ENCODE assay signal across 1 cellular context in the genomic region with DNA sequence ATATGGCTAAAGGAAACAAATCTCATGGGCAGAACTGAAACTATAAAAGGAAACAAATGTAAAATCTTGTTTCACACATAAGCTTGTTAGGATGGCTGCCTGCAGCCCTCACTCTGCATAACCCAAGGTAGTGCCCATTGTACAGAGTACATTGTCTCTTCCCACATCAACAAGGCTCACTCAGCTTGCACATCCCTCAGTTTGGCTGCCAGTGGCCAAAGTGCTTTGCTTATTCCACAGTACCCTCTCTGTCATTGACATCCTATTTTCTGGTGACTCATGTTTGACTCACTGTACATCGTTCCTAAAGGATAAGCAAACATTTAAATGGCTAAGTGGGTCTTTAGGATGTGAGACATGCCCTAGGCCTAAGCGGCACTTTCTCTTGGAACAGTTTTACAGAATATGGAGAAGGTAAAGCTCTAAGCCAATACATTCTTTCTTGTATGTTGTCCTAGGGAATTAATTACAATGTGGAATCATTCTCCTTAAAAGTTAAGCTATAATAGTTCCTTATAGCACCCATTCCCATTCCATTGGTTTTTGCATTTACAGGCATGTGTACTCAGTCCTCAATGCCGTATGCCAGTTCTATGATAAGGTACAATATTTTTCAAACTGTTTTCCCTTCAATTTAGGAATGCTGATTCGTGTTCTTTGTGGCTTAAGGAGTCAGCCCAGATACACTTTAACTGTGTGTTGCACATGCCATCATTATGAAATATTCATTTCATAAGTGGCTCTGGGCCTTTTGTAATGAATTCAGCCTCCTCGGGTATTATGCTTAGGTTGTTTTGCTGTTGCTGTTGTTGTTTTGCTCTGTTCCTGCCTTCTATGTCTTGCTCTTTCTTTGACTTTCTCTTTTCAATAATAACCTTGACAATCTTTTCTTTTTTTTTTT.
A peak's percentile ranks its signal among the peaks of the same experiment; 100 is the strongest.
TF ChIP-seq lines count a peak whose summit lies in the region.

No MANE protein-coding gene starts in this region.

TF ChIP-seq in HepG2, 621 proteins besides CTCF, POLR2A, EP300 and RAD21 (continued from another document and continues in another):
- TF ChIP-seq, protein P1, sequence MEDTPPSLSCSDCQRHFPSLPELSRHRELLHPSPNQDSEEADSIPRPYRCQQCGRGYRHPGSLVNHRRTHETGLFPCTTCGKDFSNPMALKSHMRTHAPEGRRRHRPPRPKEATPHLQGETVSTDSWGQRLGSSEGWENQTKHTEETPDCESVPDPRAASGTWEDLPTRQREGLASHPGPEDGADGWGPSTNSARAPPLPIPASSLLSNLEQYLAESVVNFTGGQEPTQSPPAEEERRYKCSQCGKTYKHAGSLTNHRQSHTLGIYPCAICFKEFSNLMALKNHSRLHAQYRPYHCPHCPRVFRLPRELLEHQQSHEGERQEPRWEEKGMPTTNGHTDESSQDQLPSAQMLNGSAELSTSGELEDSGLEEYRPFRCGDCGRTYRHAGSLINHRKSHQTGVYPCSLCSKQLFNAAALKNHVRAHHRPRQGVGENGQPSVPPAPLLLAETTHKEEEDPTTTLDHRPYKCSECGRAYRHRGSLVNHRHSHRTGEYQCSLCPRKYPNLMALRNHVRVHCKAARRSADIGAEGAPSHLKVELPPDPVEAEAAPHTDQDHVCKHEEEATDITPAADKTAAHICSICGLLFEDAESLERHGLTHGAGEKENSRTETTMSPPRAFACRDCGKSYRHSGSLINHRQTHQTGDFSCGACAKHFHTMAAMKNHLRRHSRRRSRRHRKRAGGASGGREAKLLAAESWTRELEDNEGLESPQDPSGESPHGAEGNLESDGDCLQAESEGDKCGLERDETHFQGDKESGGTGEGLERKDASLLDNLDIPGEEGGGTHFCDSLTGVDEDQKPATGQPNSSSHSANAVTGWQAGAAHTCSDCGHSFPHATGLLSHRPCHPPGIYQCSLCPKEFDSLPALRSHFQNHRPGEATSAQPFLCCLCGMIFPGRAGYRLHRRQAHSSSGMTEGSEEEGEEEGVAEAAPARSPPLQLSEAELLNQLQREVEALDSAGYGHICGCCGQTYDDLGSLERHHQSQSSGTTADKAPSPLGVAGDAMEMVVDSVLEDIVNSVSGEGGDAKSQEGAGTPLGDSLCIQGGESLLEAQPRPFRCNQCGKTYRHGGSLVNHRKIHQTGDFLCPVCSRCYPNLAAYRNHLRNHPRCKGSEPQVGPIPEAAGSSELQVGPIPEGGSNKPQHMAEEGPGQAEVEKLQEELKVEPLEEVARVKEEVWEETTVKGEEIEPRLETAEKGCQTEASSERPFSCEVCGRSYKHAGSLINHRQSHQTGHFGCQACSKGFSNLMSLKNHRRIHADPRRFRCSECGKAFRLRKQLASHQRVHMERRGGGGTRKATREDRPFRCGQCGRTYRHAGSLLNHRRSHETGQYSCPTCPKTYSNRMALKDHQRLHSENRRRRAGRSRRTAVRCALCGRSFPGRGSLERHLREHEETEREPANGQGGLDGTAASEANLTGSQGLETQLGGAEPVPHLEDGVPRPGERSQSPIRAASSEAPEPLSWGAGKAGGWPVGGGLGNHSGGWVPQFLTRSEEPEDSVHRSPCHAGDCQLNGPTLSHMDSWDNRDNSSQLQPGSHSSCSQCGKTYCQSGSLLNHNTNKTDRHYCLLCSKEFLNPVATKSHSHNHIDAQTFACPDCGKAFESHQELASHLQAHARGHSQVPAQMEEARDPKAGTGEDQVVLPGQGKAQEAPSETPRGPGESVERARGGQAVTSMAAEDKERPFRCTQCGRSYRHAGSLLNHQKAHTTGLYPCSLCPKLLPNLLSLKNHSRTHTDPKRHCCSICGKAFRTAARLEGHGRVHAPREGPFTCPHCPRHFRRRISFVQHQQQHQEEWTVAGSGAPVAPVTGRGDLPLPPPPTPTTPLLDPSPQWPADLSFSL (CRISPR knock-in tag; IDR thresholded peaks at IDR 0.05), result no peak
- TF ChIP-seq JUN (CRISPR knock-in tag; IDR thresholded peaks at IDR 0.05), result peak; percentile 72; the same call in 1 of the 2 replicates
- TF ChIP-seq ZNF460 (CRISPR knock-in tag; IDR thresholded peaks at IDR 0.05; ENCODE audit: borderline replicate concordance), result no peak
- peak; percentile 46; the same call in 1 of the 2 replicates for TF ChIP-seq FOSL1 (CRISPR knock-in tag; IDR thresholded peaks at IDR 0.05; ENCODE audit: borderline replicate concordance)
- TF ChIP-seq PRMT3 (CRISPR knock-in tag; IDR thresholded peaks at IDR 0.05; ENCODE audit: borderline replicate concordance, low read depth), result no peak
- no peak for TF ChIP-seq ZNF468 (CRISPR knock-in tag; IDR thresholded peaks at IDR 0.05)
- 0 out of 2 replicates have a peak, but pooled peaks have one; percentile 35 for TF ChIP-seq ZC3H4 (CRISPR knock-in tag; IDR thresholded peaks at IDR 0.05; ENCODE audit: borderline replicate concordance)
- TF ChIP-seq ZNF629 (CRISPR knock-in tag; conservative IDR thresholded peaks at IDR 0.05), result peak; percentile 34; the same call in 1 of the 2 replicates
- peak; percentile 27; the same call in 1 of the 2 replicates for TF ChIP-seq CREB1 (IDR thresholded peaks at IDR 0.05)
- no peak for TF ChIP-seq CREB1 (CRISPR knock-in tag; IDR thresholded peaks at IDR 0.05)
- no peak for TF ChIP-seq CHD4 (IDR thresholded peaks at IDR 0.05; ENCODE audit: borderline replicate concordance, low read length)
- TF ChIP-seq MIXL1 (CRISPR knock-in tag; IDR thresholded peaks at IDR 0.05), result no peak
- no peak for TF ChIP-seq SSRP1 (CRISPR knock-in tag; IDR thresholded peaks at IDR 0.05)
- TF ChIP-seq, protein P2, sequence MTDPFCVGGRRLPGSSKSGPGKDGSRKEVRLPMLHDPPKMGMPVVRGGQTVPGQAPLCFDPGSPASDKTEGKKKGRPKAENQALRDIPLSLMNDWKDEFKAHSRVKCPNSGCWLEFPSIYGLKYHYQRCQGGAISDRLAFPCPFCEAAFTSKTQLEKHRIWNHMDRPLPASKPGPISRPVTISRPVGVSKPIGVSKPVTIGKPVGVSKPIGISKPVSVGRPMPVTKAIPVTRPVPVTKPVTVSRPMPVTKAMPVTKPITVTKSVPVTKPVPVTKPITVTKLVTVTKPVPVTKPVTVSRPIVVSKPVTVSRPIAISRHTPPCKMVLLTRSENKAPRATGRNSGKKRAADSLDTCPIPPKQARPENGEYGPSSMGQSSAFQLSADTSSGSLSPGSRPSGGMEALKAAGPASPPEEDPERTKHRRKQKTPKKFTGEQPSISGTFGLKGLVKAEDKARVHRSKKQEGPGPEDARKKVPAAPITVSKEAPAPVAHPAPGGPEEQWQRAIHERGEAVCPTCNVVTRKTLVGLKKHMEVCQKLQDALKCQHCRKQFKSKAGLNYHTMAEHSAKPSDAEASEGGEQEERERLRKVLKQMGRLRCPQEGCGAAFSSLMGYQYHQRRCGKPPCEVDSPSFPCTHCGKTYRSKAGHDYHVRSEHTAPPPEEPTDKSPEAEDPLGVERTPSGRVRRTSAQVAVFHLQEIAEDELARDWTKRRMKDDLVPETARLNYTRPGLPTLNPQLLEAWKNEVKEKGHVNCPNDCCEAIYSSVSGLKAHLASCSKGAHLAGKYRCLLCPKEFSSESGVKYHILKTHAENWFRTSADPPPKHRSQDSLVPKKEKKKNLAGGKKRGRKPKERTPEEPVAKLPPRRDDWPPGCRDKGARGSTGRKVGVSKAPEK (CRISPR knock-in tag; IDR thresholded peaks at IDR 0.05; ENCODE audit: borderline replicate concordance), result no peak
- TF ChIP-seq, protein P3, sequence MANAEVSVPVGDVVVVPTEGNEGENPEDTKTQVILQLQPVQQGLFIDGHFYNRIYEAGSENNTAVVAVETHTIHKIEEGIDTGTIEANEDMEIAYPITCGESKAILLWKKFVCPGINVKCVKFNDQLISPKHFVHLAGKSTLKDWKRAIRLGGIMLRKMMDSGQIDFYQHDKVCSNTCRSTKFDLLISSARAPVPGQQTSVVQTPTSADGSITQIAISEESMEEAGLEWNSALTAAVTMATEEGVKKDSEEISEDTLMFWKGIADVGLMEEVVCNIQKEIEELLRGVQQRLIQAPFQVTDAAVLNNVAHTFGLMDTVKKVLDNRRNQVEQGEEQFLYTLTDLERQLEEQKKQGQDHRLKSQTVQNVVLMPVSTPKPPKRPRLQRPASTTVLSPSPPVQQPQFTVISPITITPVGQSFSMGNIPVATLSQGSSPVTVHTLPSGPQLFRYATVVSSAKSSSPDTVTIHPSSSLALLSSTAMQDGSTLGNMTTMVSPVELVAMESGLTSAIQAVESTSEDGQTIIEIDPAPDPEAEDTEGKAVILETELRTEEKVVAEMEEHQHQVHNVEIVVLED (CRISPR knock-in tag; IDR thresholded peaks at IDR 0.05; ENCODE audit: borderline replicate concordance), result no peak
- TF ChIP-seq RCOR2 (CRISPR knock-in tag; IDR thresholded peaks at IDR 0.05), result peak; percentile 59; the same call in 1 of the 2 replicates
- TF ChIP-seq, protein P4, sequence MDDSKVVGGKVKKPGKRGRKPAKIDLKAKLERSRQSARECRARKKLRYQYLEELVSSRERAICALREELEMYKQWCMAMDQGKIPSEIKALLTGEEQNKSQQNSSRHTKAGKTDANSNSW (CRISPR knock-in tag; IDR thresholded peaks at IDR 0.05; ENCODE audit: borderline replicate concordance), result no peak
- no peak for TF ChIP-seq MTF1 (CRISPR knock-in tag; IDR thresholded peaks at IDR 0.05)
- no peak for TF ChIP-seq ZSCAN9 (CRISPR knock-in tag; IDR thresholded peaks at IDR 0.05; ENCODE audit: borderline replicate concordance)
- TF ChIP-seq PHF20 (CRISPR knock-in tag; IDR thresholded peaks at IDR 0.05), result no peak
- TF ChIP-seq, protein P5, sequence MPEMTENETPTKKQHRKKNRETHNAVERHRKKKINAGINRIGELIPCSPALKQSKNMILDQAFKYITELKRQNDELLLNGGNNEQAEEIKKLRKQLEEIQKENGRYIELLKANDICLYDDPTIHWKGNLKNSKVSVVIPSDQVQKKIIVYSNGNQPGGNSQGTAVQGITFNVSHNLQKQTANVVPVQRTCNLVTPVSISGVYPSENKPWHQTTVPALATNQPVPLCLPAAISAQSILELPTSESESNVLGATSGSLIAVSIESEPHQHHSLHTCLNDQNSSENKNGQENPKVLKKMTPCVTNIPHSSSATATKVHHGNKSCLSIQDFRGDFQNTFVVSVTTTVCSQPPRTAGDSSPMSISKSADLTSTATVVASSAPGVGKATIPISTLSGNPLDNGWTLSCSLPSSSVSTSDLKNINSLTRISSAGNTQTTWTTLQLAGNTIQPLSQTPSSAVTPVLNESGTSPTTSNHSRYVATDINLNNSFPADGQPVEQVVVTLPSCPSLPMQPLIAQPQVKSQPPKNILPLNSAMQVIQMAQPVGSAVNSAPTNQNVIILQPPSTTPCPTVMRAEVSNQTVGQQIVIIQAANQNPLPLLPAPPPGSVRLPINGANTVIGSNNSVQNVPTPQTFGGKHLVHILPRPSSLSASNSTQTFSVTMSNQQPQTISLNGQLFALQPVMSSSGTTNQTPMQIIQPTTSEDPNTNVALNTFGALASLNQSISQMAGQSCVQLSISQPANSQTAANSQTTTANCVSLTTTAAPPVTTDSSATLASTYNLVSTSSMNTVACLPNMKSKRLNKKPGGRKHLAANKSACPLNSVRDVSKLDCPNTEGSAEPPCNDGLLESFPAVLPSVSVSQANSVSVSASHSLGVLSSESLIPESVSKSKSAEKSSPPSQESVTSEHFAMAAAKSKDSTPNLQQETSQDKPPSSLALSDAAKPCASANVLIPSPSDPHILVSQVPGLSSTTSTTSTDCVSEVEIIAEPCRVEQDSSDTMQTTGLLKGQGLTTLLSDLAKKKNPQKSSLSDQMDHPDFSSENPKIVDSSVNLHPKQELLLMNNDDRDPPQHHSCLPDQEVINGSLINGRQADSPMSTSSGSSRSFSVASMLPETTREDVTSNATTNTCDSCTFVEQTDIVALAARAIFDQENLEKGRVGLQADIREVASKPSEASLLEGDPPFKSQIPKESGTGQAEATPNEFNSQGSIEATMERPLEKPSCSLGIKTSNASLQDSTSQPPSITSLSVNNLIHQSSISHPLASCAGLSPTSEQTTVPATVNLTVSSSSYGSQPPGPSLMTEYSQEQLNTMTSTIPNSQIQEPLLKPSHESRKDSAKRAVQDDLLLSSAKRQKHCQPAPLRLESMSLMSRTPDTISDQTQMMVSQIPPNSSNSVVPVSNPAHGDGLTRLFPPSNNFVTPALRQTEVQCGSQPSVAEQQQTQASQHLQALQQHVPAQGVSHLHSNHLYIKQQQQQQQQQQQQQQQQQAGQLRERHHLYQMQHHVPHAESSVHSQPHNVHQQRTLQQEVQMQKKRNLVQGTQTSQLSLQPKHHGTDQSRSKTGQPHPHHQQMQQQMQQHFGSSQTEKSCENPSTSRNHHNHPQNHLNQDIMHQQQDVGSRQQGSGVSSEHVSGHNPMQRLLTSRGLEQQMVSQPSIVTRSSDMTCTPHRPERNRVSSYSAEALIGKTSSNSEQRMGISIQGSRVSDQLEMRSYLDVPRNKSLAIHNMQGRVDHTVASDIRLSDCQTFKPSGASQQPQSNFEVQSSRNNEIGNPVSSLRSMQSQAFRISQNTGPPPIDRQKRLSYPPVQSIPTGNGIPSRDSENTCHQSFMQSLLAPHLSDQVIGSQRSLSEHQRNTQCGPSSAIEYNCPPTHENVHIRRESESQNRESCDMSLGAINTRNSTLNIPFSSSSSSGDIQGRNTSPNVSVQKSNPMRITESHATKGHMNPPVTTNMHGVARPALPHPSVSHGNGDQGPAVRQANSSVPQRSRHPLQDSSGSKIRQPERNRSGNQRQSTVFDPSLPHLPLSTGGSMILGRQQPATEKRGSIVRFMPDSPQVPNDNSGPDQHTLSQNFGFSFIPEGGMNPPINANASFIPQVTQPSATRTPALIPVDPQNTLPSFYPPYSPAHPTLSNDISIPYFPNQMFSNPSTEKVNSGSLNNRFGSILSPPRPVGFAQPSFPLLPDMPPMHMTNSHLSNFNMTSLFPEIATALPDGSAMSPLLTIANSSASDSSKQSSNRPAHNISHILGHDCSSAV (CRISPR knock-in tag; IDR thresholded peaks at IDR 0.05; ENCODE audit: borderline replicate concordance), result no peak
- TF ChIP-seq ZNF510 (CRISPR knock-in tag; IDR thresholded peaks at IDR 0.05; ENCODE audit: low read depth), result no peak
- TF ChIP-seq, protein P6, sequence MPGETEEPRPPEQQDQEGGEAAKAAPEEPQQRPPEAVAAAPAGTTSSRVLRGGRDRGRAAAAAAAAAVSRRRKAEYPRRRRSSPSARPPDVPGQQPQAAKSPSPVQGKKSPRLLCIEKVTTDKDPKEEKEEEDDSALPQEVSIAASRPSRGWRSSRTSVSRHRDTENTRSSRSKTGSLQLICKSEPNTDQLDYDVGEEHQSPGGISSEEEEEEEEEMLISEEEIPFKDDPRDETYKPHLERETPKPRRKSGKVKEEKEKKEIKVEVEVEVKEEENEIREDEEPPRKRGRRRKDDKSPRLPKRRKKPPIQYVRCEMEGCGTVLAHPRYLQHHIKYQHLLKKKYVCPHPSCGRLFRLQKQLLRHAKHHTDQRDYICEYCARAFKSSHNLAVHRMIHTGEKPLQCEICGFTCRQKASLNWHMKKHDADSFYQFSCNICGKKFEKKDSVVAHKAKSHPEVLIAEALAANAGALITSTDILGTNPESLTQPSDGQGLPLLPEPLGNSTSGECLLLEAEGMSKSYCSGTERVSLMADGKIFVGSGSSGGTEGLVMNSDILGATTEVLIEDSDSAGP (CRISPR knock-in tag; IDR thresholded peaks at IDR 0.05; ENCODE audit: borderline replicate concordance), result no peak
- TF ChIP-seq MAFK (conservative IDR thresholded peaks at IDR 0.05 in 1 of 2, IDR thresholded peaks at IDR 0.05 in 1 of 2; ENCODE audit: low read length in 2 of 2), result 0 out of 4 replicates have a peak, but pooled peaks of 1 of the 2 experiments have one; percentile 4
- peak; percentile 51; the same call in 1 of the 2 replicates for TF ChIP-seq ETV5 (CRISPR knock-in tag; IDR thresholded peaks at IDR 0.05; ENCODE audit: borderline replicate concordance)
